In genomic region chr2:101418704-101419663, GRCh38 we compare ENCODE assay signal across 8 cellular contexts. TPM values are rescaled to one million over a fixed set of nuclear protein-coding genes. Genes with fewer than 3 reads are reported as not detected.
DNase-seq lines count a peak whose midpoint lies in the region; ATAC-seq and TF ChIP-seq lines count a peak whose summit lies in the region.

No MANE protein-coding gene starts in this region.

- H3K27me3 Mint-ChIP-seq in CD4-positive, alpha-beta memory T cell = no peaks in the 10 kb centered on the region

- ATAC-seq in HG03139 (IDR thresholded peaks at IDR 0.05; ENCODE audit: unreplicated experiment) = no peak
- ATAC-seq in GM19035 (IDR thresholded peaks at IDR 0.05; ENCODE audit: unreplicated experiment) = no peak

- H3K4me3 Mint-ChIP-seq in CD4-positive, alpha-beta memory T cell = no peak overlapping the region

- peaks cover 0 to 7% (median 0%) of the 10 kb centered on the region in 8 donors for H3K9me3 Mint-ChIP-seq in CD4-positive, alpha-beta memory T cell

- peak; percentile 32 to 73 (median 64) for TF ChIP-seq CTCF in prostate gland (IDR thresholded peaks at IDR 0.05)

- POLR2A ChIA-PET in CD4-positive, alpha-beta memory T cell (lab: Charles Lee; ENCODE audit: partially characterized antibody) = interaction anchor here (0.9 to 2.0 kb wide), 7 partner anchors 307 to 822 kb away, joined by 3 to 9 read pairs (median 4); no protein-coding TSS in a partner anchor

- no peak overlapping the region for H3K4me3 ChIP-seq in CD4-positive, alpha-beta memory T cell (ENCODE audit: low read length in 2 of 2)
- H3K4me3 ChIP-seq in prostate gland = no peak overlapping the region

- no peaks in the 10 kb centered on the region for H3K36me3 ChIP-seq in CD4-positive, alpha-beta memory T cell (ENCODE audit: insufficient read depth, low read length)
- no peaks in the 10 kb centered on the region for H3K36me3 ChIP-seq in prostate gland

- H3K4me1 Mint-ChIP-seq in CD4-positive, alpha-beta memory T cell = no peaks in the 10 kb centered on the region

- no peaks in the 10 kb centered on the region for H3K36me3 Mint-ChIP-seq in CD4-positive, alpha-beta memory T cell

- intact Hi-C loops in CD4-positive, alpha-beta memory T cell (cut with micrococcal nuclease) = loop anchor here (1.0 to 5.0 kb wide), 5 partner anchors 307 to 1028 kb away; no protein-coding TSS in a partner anchor
- intact Hi-C loops in prostate gland (cut with DNase I) = loop anchor here (1.0 kb wide), 1 partner anchor 413 kb away; no protein-coding TSS in a partner anchor

- no peak overlapping the region for H3K27ac Mint-ChIP-seq in CD4-positive, alpha-beta memory T cell

- no peak overlapping the region for H3K27ac ChIP-seq in CD4-positive, alpha-beta memory T cell (ENCODE audit: low read depth, low read length)
- H3K27ac ChIP-seq in prostate gland = no peak overlapping the region

- WGBS in prostate gland = 80% methylated on average over 20 of the region's 20 CpGs

- H3K4me1 ChIP-seq in CD4-positive, alpha-beta memory T cell (ENCODE audit: insufficient read depth, low read length) = no peaks in the 10 kb centered on the region
- H3K4me1 ChIP-seq in prostate gland (replicated peaks) = no peaks in the 10 kb centered on the region

- TF ChIP-seq POLR2A in prostate gland (IDR thresholded peaks at IDR 0.05) = no peak

- H3K9me3 ChIP-seq in CD4-positive, alpha-beta memory T cell (ENCODE audit: control insufficient read depth in 1 of 2, low read length in 2 of 2) = no peaks in the 10 kb centered on the region
- H3K9me3 ChIP-seq in prostate gland = no peaks in the 10 kb centered on the region

- CTCF ChIA-PET in CD4-positive, alpha-beta memory T cell (lab: Charles Lee; ENCODE audit: partially characterized antibody) = interaction anchor here (0.7 to 7.2 kb wide), 52 partner anchors 9 to 821 kb away, joined by 3 to 163 read pairs (median 5); partner anchors contain the start of gene RFX8

- H3K27me3 ChIP-seq in CD4-positive, alpha-beta memory T cell (ENCODE audit: insufficient read depth, low read length) = no peaks in the 10 kb centered on the region
- no peaks in the 10 kb centered on the region for H3K27me3 ChIP-seq in prostate gland (replicated peaks; ENCODE audit: insufficient read depth)

- peak; percentile 59 to 66 (median 64) for DNase-seq in CD4-positive, alpha-beta memory T cell
- DNase-seq in HK-2 (ENCODE audit: unreplicated experiment) (peak; percentile 30), RKO (ENCODE audit: low spot score) (peak; percentile 68), germinal center (ENCODE audit: low spot score) (peak; percentile 62), prostate gland (ENCODE audit: low spot score) (peak; percentile 48)
- DNase-seq in activated T-helper 9 cell treated with anti-CD3 and anti-CD28 coated beads, Interleukin-2, amount 50 U/mL, for 16 hours (ENCODE audit: low read depth) = peak; percentile 17

RNA-seq across cellular contexts. Expression of gene CREG2, which starts 31.7 kb away (rescaled TPM):
- total RNA-seq in CD4-positive, alpha-beta memory T cell = not detected
- polyA plus RNA-seq in CD4-positive, alpha-beta memory T cell = under 1 TPM in 1 of 2 donors, not detected in 1; 0.32 TPM
- not detected for total RNA-seq in prostate gland

RNA-seq across cellular contexts. Expression of gene RFX8, which starts 55.9 kb away (rescaled TPM):
- total RNA-seq in CD4-positive, alpha-beta memory T cell = 1 to 10 TPM; 1.2 to 1.3 TPM
- not detected for polyA plus RNA-seq in CD4-positive, alpha-beta memory T cell
- total RNA-seq in prostate gland = under 1 TPM in 1 of 2 donors, not detected in 1; 0.97 TPM

Comparison
In these comparisons a context has a peak if more than half of its experiments do, and no peak if none do; other contexts are left out.
1. DNase-seq: peak in every context shown above with its lines; median percentile 68 in RKO; 64 in CD4-positive, alpha-beta memory T cell; 62 in germinal center; 48 in prostate gland; 30 in HK-2; 17 in activated T-helper 9 cell treated with anti-CD3 and anti-CD28 coated beads, Interleukin-2, amount 50 U/mL, for 16 hours.